ENCODE assay signal across 27 cellular contexts in the genomic region with DNA sequence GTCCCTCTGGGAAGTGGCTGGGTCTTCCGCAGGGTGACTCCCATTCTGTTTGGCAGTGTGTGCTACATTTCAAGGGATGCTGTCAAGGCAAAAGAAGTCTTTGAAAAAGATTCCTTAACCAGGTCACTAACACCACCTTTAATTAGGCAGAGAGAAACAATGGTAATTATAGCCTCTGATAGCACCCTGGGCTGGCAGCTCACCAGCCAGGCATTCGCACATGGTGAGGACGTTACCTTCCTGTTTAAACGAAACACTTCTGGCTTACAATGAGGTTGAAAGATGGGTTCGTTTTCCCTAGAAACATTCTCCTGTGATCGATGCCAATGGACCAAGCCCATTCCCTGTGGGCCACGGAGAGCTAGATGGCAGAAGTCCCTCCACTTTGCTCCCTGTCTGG.
"Had no signal": no experiment of that assay in that cellular context is flagged by ENCODE, and none has a peak within 500 bp of the region (broad histone marks: within the 10 kb centered on the region; RNA-seq: fewer than 3 reads in every experiment).

No MANE protein-coding gene starts in this region.

- H3K4me1 ChIP-seq: pancreas, prostate gland, right lobe of liver, tibial nerve, upper lobe of left lung, vagina had no signal

- H3K9me3 ChIP-seq: mucosa of descending colon, pancreas, prostate gland, right lobe of liver, tibial nerve, upper lobe of left lung, vagina had no signal

- ATAC-seq: left lobe of liver; mucosa of descending colon; naive thymus-derived CD4-positive, alpha-beta T cell; natural killer cell treated with Interleukin-12 subunit alpha and Interleukin-12 subunit beta and Interleukin-15 and Interleukin-18, amount 100 ng/mL, for 72 hours; pancreas; right lobe of liver; stimulated activated memory B cell treated with anti-CD40 and anti-IgM and Interleukin-4, amounts not matched to agents 10 μg/mL and 1 μg/mL and 100 μg/mL, for 72 hours; stimulated activated naive CD8-positive, alpha-beta T cell treated with anti-CD3 and anti-CD28 coated beads, Interleukin-15, amount 100 ng/mL, for 72 hours had no signal

- DNase-seq: hippocampal formation; kidney glomerular epithelial cell; left cardiac atrium; midbrain; mucosa of descending colon; naive thymus-derived CD4-positive, alpha-beta T cell; nucleus accumbens; pancreas; posterior cingulate gyrus; retina; right lobe of liver; stimulated activated CD4-positive, alpha-beta T cell treated with anti-CD3 and anti-CD28 coated beads, Interleukin-1b, Interleukin-23, amount 100 ng/mL, for 48 hours; stimulated activated CD4-positive, alpha-beta T cell treated with anti-CD3 and anti-CD28 coated beads, Interleukin-2, amount 100 ng/mL, for 48 hours; stimulated activated CD4-positive, alpha-beta T cell treated with anti-CD3 and anti-CD28 coated beads, Interleukin-4, amount 100 ng/mL, for 4 hours; stimulated activated CD8-positive, alpha-beta memory T cell treated with anti-CD3 and anti-CD28 coated beads, Interleukin-4, amount 100 ng/mL, for 48 hours; stimulated activated naive CD4-positive, alpha-beta T cell treated with Interleukin-2 at 50 U/mL for 16 hours; stimulated activated naive CD8-positive, alpha-beta T cell treated with anti-CD3 and anti-CD28 coated beads, Interleukin-15, amount 100 ng/mL, for 72 hours; substantia nigra; upper lobe of left lung had no signal

- H3K4me3 ChIP-seq: lung, mucosa of descending colon, pancreas, prostate gland, right lobe of liver, smooth muscle cell, tibial nerve, upper lobe of left lung, vagina had no signal

- H3K27ac ChIP-seq: pancreas, prostate gland, right lobe of liver, tibial nerve, upper lobe of left lung, vagina had no signal

- H3K36me3 ChIP-seq: pancreas, prostate gland, right lobe of liver, upper lobe of left lung, vagina had no signal

- H3K27me3 ChIP-seq: pancreas, right lobe of liver, tibial nerve, upper lobe of left lung, vagina had no signal

- H3K4me2 ChIP-seq: smooth muscle cell had no signal
